In genomic region chr3:192819001-192819569, GRCh38 we compare ENCODE assay signal across 9 cellular contexts.
DNase-seq lines count a peak whose midpoint lies in the region; ATAC-seq and TF ChIP-seq lines count a peak whose summit lies in the region.
"Had no signal": no experiment of that assay in that cellular context is flagged by ENCODE, and none has a peak within 500 bp of the region (broad histone marks: within the 10 kb centered on the region; RNA-seq: fewer than 3 reads in every experiment).

No MANE protein-coding gene starts in this region.

- no peak overlapping the region for H2AFZ ChIP-seq in GM23338

- H3K27me3 ChIP-seq in GM23338 (ENCODE audit: insufficient read depth) (no peaks in the 10 kb centered on the region), stomach (no peaks in the 10 kb centered on the region)

- ATAC-seq in GM23338, result peak; percentile 18; the same call in 2 of the 3 replicates

- no peaks in the 10 kb centered on the region for H3K9me3 Mint-ChIP-seq in GM23338

- H3K36me3 Mint-ChIP-seq in GM23338 (ENCODE audit: low read depth), result no peaks in the 10 kb centered on the region
- H3K36me3 Mint-ChIP-seq: activated naive CD8-positive, alpha-beta T cell had no signal

- no peak for TF ChIP-seq POLR2A in stomach (IDR thresholded peaks at IDR 0.05)

- no peak for TF ChIP-seq CTCF in GM23338 (conservative IDR thresholded peaks at IDR 0.05; ENCODE audit: low read depth in 2 of 2)
- TF ChIP-seq CTCF in epithelial cell of esophagus (IDR thresholded peaks at IDR 0.05; ENCODE audit: insufficient read depth, low read depth, low read length, missing control alignments), result no peak
- TF ChIP-seq CTCF in stomach (IDR thresholded peaks at IDR 0.05), result no peak

- H3K79me2 ChIP-seq in GM23338 (replicated peaks; ENCODE audit: insufficient read depth), result peaks cover 87% of the 10 kb centered on the region

- H3K27ac Mint-ChIP-seq in GM23338, result no peak overlapping the region
- H3K27ac Mint-ChIP-seq: activated naive CD8-positive, alpha-beta T cell had no signal

- TF ChIP-seq EP300 in stomach (IDR thresholded peaks at IDR 0.05), result no peak

- H3K27me3 Mint-ChIP-seq in GM23338 (ENCODE audit: insufficient read depth, low read depth, poor library complexity), result no peaks in the 10 kb centered on the region
- H3K27me3 Mint-ChIP-seq: activated naive CD8-positive, alpha-beta T cell had no signal

- H3K9me3 ChIP-seq in stomach, result no peaks in the 10 kb centered on the region

- H3K4me1 ChIP-seq in GM23338 (ENCODE audit: insufficient read depth) (peaks cover 34% of the 10 kb centered on the region), stomach (peaks cover 0 to 28% (median 14%) of the 10 kb centered on the region in 4 donors)

- DNase-seq in AG08396 (ENCODE audit: low spot score), result peak; percentile 72
- DNase-seq in GM23338 (ENCODE audit: low spot score), result no peak
- peak; percentile 38 for DNase-seq in SW480 (ENCODE audit: low spot score)
- DNase-seq in epithelial cell of esophagus (ENCODE audit: low read depth), result peak; percentile 83
- peak; percentile 8 for DNase-seq in stimulated activated CD4-positive, alpha-beta T cell treated with anti-CD3 and anti-CD28 coated beads, Interleukin-2, amount 100 ng/mL, for 4 hours (ENCODE audit: low read depth)
- DNase-seq in NOMO-1 (lab: John Stamatoyannopoulos, UW; ENCODE audit: unreplicated experiment in 2 of 2), result no peak
- DNase-seq in hippocampal formation (lab: John Stamatoyannopoulos, UW), result no peak
- no peak for DNase-seq in stomach

- intact Hi-C loops in stomach (cut with DNase I; ENCODE audit: low total_unique reads), result loop anchor here (5.0 to 10.0 kb wide), 2 partner anchors 223 to 756 kb away; no protein-coding TSS in a partner anchor

- H3K9me2 ChIP-seq in GM23338 (ENCODE audit: insufficient read depth), result no peaks in the 10 kb centered on the region

- H3K27ac ChIP-seq in GM23338 (ENCODE audit: low read depth) (no peak overlapping the region), stomach (no peak overlapping the region)

- H3K4me3 ChIP-seq in GM23338 (no peak overlapping the region), epithelial cell of esophagus (ENCODE audit: low read length) (no peak overlapping the region), stomach (no peak overlapping the region)

- H3K4me1 Mint-ChIP-seq in GM23338, result peaks cover 58% of the 10 kb centered on the region

- H4K20me1 ChIP-seq in GM23338 (replicated peaks; ENCODE audit: insufficient read depth), result peaks cover 7% of the 10 kb centered on the region; the same call in 1 of the 2 replicates

- peak overlapping the region; percentile 22; the same call in 1 of the 2 replicates for H3K4me2 ChIP-seq in GM23338

- H3F3A ChIP-seq in GM23338 (replicated peaks; ENCODE audit: low read depth), result no peaks in the 10 kb centered on the region

- H3K36me3 ChIP-seq in GM23338 (ENCODE audit: insufficient read depth) (no peaks in the 10 kb centered on the region), stomach (no peaks in the 10 kb centered on the region)

- 69 to 82% (median 73%) methylated on average over 7 of the region's 7 CpGs for WGBS in stomach, 5 donors

- no peak overlapping the region for H3K4me3 Mint-ChIP-seq in GM23338
- H3K4me3 Mint-ChIP-seq: activated naive CD8-positive, alpha-beta T cell had no signal

TF ChIP-seq in GM23338, 12 proteins besides CTCF, POLR2A, EP300 and RAD21 (continues in another document):
- no peak for TF ChIP-seq ETS1 (IDR thresholded peaks at IDR 0.05)
- TF ChIP-seq EZH2phosphoT487 (IDR thresholded peaks at IDR 0.05; ENCODE audit: unreplicated experiment), result no peak
- no peak for TF ChIP-seq CREB1 (CRISPR knock-in tag; IDR thresholded peaks at IDR 0.05; ENCODE audit: low read depth)
- TF ChIP-seq REST (IDR thresholded peaks at IDR 0.05; ENCODE audit: unreplicated experiment), result no peak
- no peak for TF ChIP-seq ZNF462 (CRISPR knock-in tag; IDR thresholded peaks at IDR 0.05)

Comparison
In these comparisons a context has a peak if more than half of its experiments do, and no peak if none do; other contexts are left out.
1. DNase-seq: peak in AG08396 (single experiment), SW480 (single experiment), epithelial cell of esophagus (single experiment) and stimulated activated CD4-positive, alpha-beta T cell treated with anti-CD3 and anti-CD28 coated beads, Interleukin-2, amount 100 ng/mL, for 4 hours (single experiment); none in GM23338 (single experiment), NOMO-1 (0 of 2), hippocampal formation (0 of 2) and stomach (single experiment).